In genomic region chr14:22846811-22847307, GRCh38 we compare ENCODE assay signal across 15 cellular contexts. TPM values are rescaled to one million over a fixed set of nuclear protein-coding genes. Genes with fewer than 3 reads are reported as not detected.
DNase-seq lines count a peak whose midpoint lies in the region; TF ChIP-seq lines count a peak whose summit lies in the region.
"Had no signal": no experiment of that assay in that cellular context is flagged by ENCODE, and none has a peak within 500 bp of the region (broad histone marks: within the 10 kb centered on the region; RNA-seq: fewer than 3 reads in every experiment).

No MANE protein-coding gene starts in this region.

- H3K36me3 ChIP-seq in esophagus squamous epithelium, result peaks cover 36 to 55% (median 50%) of the 10 kb centered on the region in 3 donors
- peaks cover 14 to 31% of the 10 kb centered on the region in 2 donors for H3K36me3 ChIP-seq in prostate gland
- H3K36me3 ChIP-seq in vagina, result peaks cover 6 to 53% of the 10 kb centered on the region in 2 donors

- peak overlapping the region; percentile 52 to 92 (median 88) for H3K27ac ChIP-seq in esophagus squamous epithelium
- H3K27ac ChIP-seq in prostate gland, result peak overlapping the region; percentile 20 to 72
- H3K27ac ChIP-seq in vagina, result peak overlapping the region; percentile 96

- H3K4me3 ChIP-seq in esophagus squamous epithelium (no peak overlapping the region), prostate gland (no peak overlapping the region), vagina (no peak overlapping the region)

- no peak for DNase-seq in activated naive CD4-positive, alpha-beta T cell treated with anti-CD3 and anti-CD28 coated beads, Interleukin-2, amount 10 ng/mL, durations not matched to agents 7 days and 5 days
- DNase-seq in esophagus squamous epithelium (lab: John Stamatoyannopoulos, UW) (no peak), prostate gland (ENCODE audit: low spot score) (no peak), vagina (ENCODE audit: extremely low spot score in 2 of 2) (no peak), ureter (ENCODE audit: low spot score) (no peak), CD1c-positive myeloid dendritic cell (ENCODE audit: extremely low spot score) (no peak), globus pallidus (ENCODE audit: low spot score) (no peak)
- DNase-seq: 8988T; activated CD8-positive, alpha-beta T cell treated with anti-CD3 and anti-CD28 coated beads for 36 hours; activated naive CD8-positive, alpha-beta T cell treated with anti-CD3 and anti-CD28 coated beads for 36 hours; DND-41; effector memory CD8-positive, alpha-beta T cell; hippocampal formation; T1000 had no signal

- no peaks in the 10 kb centered on the region for H3K4me1 Mint-ChIP-seq in activated naive CD4-positive, alpha-beta T cell treated with anti-CD3 and anti-CD28 coated beads, Interleukin-2, amount 50 U/mL, for 24 hours
- H3K4me1 Mint-ChIP-seq in activated naive CD4-positive, alpha-beta T cell treated with anti-CD3 and anti-CD28 coated beads, Interleukin-2, amount 10 ng/mL, durations not matched to agents 7 days and 5 days, result peaks cover 9% of the 10 kb centered on the region
- H3K4me1 Mint-ChIP-seq: activated naive CD8-positive, alpha-beta T cell treated with anti-CD3 and anti-CD28 coated beads for 36 hours had no signal

- no peaks in the 10 kb centered on the region for H3K27me3 Mint-ChIP-seq in activated naive CD4-positive, alpha-beta T cell treated with anti-CD3 and anti-CD28 coated beads, Interleukin-2, amount 50 U/mL, for 24 hours
- H3K27me3 Mint-ChIP-seq in activated naive CD4-positive, alpha-beta T cell treated with anti-CD3 and anti-CD28 coated beads, Interleukin-2, amount 10 ng/mL, durations not matched to agents 7 days and 5 days, result peaks cover 93% of the 10 kb centered on the region

- H3K9me3 ChIP-seq in esophagus squamous epithelium (no peaks in the 10 kb centered on the region), prostate gland (no peaks in the 10 kb centered on the region), vagina (no peaks in the 10 kb centered on the region)

- CTCF ChIA-PET in activated naive CD4-positive, alpha-beta T cell treated with anti-CD3 and anti-CD28 coated beads, Interleukin-2, amount 10 ng/mL, durations not matched to agents 7 days and 5 days (lab: Charles Lee), result no interaction called here

- intact Hi-C loops in esophagus squamous epithelium (cut with DNase I) (loop anchor here (10.0 kb wide), 1 partner anchor 272 kb away; no protein-coding TSS in a partner anchor), prostate gland (cut with DNase I) (loop anchor here (10.0 kb wide), 1 partner anchor 462 kb away; no protein-coding TSS in a partner anchor), vagina (cut with DNase I) (no loop called here)

- H3K4me1 ChIP-seq in esophagus squamous epithelium, result peaks cover 55 to 96% (median 66%) of the 10 kb centered on the region in 3 donors
- peaks cover 15% of the 10 kb centered on the region for H3K4me1 ChIP-seq in prostate gland (replicated peaks)
- H3K4me1 ChIP-seq in vagina, result peaks cover 100% of the 10 kb centered on the region

- no peaks in the 10 kb centered on the region for H3K36me3 Mint-ChIP-seq in activated naive CD4-positive, alpha-beta T cell treated with anti-CD3 and anti-CD28 coated beads, Interleukin-2, amount 50 U/mL, for 24 hours
- H3K36me3 Mint-ChIP-seq in activated naive CD4-positive, alpha-beta T cell treated with anti-CD3 and anti-CD28 coated beads, Interleukin-2, amount 10 ng/mL, durations not matched to agents 7 days and 5 days, result no peaks in the 10 kb centered on the region
- H3K36me3 Mint-ChIP-seq: activated naive CD8-positive, alpha-beta T cell treated with anti-CD3 and anti-CD28 coated beads for 36 hours had no signal

- no peak for TF ChIP-seq CTCF in esophagus squamous epithelium (IDR thresholded peaks at IDR 0.05)
- no peak for TF ChIP-seq CTCF in prostate gland (IDR thresholded peaks at IDR 0.05)
- no peak for TF ChIP-seq CTCF in vagina (IDR thresholded peaks at IDR 0.05)

- H3K27ac Mint-ChIP-seq in activated naive CD4-positive, alpha-beta T cell treated with anti-CD3 and anti-CD28 coated beads, Interleukin-2, amount 50 U/mL, for 24 hours, result no peak overlapping the region
- no peak overlapping the region for H3K27ac Mint-ChIP-seq in activated naive CD4-positive, alpha-beta T cell treated with anti-CD3 and anti-CD28 coated beads, Interleukin-2, amount 10 ng/mL, durations not matched to agents 7 days and 5 days
- H3K27ac Mint-ChIP-seq: activated CD8-positive, alpha-beta T cell treated with anti-CD3 and anti-CD28 coated beads for 36 hours; activated naive CD8-positive, alpha-beta T cell treated with anti-CD3 and anti-CD28 coated beads for 36 hours; effector memory CD8-positive, alpha-beta T cell had no signal

- H3K4me3 Mint-ChIP-seq in activated naive CD4-positive, alpha-beta T cell treated with anti-CD3 and anti-CD28 coated beads, Interleukin-2, amount 50 U/mL, for 24 hours, result peak overlapping the region; percentile 11
- no peak overlapping the region for H3K4me3 Mint-ChIP-seq in activated naive CD4-positive, alpha-beta T cell treated with anti-CD3 and anti-CD28 coated beads, Interleukin-2, amount 10 ng/mL, durations not matched to agents 7 days and 5 days
- H3K4me3 Mint-ChIP-seq: activated CD8-positive, alpha-beta T cell treated with anti-CD3 and anti-CD28 coated beads for 36 hours; activated naive CD8-positive, alpha-beta T cell treated with anti-CD3 and anti-CD28 coated beads for 36 hours; effector memory CD8-positive, alpha-beta T cell had no signal

- H3K27me3 ChIP-seq in esophagus squamous epithelium (no peaks in the 10 kb centered on the region), prostate gland (replicated peaks; ENCODE audit: insufficient read depth) (no peaks in the 10 kb centered on the region), vagina (no peaks in the 10 kb centered on the region)

- TF ChIP-seq POLR2A in esophagus squamous epithelium (IDR thresholded peaks at IDR 0.05) (no peak), prostate gland (IDR thresholded peaks at IDR 0.05) (no peak), vagina (IDR thresholded peaks at IDR 0.05) (no peak)

- no peaks in the 10 kb centered on the region for H3K9me3 Mint-ChIP-seq in activated naive CD4-positive, alpha-beta T cell treated with anti-CD3 and anti-CD28 coated beads, Interleukin-2, amount 50 U/mL, for 24 hours
- H3K9me3 Mint-ChIP-seq in activated naive CD4-positive, alpha-beta T cell treated with anti-CD3 and anti-CD28 coated beads, Interleukin-2, amount 10 ng/mL, durations not matched to agents 7 days and 5 days, result no peaks in the 10 kb centered on the region
- H3K9me3 Mint-ChIP-seq: activated CD8-positive, alpha-beta T cell treated with anti-CD3 and anti-CD28 coated beads for 36 hours; activated naive CD8-positive, alpha-beta T cell treated with anti-CD3 and anti-CD28 coated beads for 36 hours; effector memory CD8-positive, alpha-beta T cell had no signal

- 67 to 72% methylated on average over 9 to 10 of the region's 11 CpGs for WGBS in esophagus squamous epithelium, 2 donors
- 69% methylated on average over 11 of the region's 11 CpGs for WGBS in prostate gland

RNA-seq across cellular contexts. Expression of gene MMP14, which starts 10.5 kb away (rescaled TPM):
- total RNA-seq in esophagus squamous epithelium (100 to 1,000 TPM in 3 of 4 donors, 10 to 100 TPM in 1; 67.9 to 127 (median 102) TPM), prostate gland (10 to 100 TPM; 64.9 to 90.4 TPM), vagina (187 TPM), ureter (172 TPM)

RNA-seq across cellular contexts. Expression of gene MRPL52, which starts 17.2 kb away (rescaled TPM):
- 100 to 1,000 TPM in 1 of 4 donors, 10 to 100 TPM in 3; 32.8 to 142 (median 82.1) TPM for total RNA-seq in esophagus squamous epithelium
- total RNA-seq in prostate gland, result 100 to 1,000 TPM in 1 of 2 donors, 10 to 100 TPM in 1; 54.5 to 195 TPM
- 68.0 TPM for total RNA-seq in vagina
- 77.8 TPM for total RNA-seq in ureter

RNA-seq across cellular contexts. Expression of gene LRP10, which starts 24.7 kb away (rescaled TPM):
- total RNA-seq in esophagus squamous epithelium (100 to 1,000 TPM; 111 to 314 (median 128) TPM), prostate gland (100 to 1,000 TPM; 124 to 150 TPM), vagina (137 TPM), ureter (128 TPM)

RNA-seq across cellular contexts. Expression of gene SLC7A7, which starts 31.6 kb away (rescaled TPM):
- total RNA-seq in esophagus squamous epithelium (10 to 100 TPM in 1 of 4 donors, 1 to 10 TPM in 2, not detected in 1; 2.5 to 12.6 (median 7.8) TPM), prostate gland (1 to 10 TPM; 4.6 to 8.1 TPM), vagina (7.4 TPM), ureter (10.6 TPM)

RNA-seq across cellular contexts. Expression of gene REM2, which starts 36.2 kb away (rescaled TPM):
- total RNA-seq in esophagus squamous epithelium (under 1 TPM; 0.19 to 0.83 (median 0.32) TPM), prostate gland (1 to 10 TPM in 1 of 2 donors, under 1 TPM in 1; 0.62 to 1.0 TPM), vagina (3.9 TPM), ureter (0.18 TPM)

Comparison
In these comparisons a context has a peak if more than half of its experiments do, and no peak if none do; other contexts are left out.
1. H3K27ac ChIP-seq: peak in every context shown above with its lines; median percentile 96 in vagina; 88 in esophagus squamous epithelium; 46 in prostate gland.